In the genomic region with DNA sequence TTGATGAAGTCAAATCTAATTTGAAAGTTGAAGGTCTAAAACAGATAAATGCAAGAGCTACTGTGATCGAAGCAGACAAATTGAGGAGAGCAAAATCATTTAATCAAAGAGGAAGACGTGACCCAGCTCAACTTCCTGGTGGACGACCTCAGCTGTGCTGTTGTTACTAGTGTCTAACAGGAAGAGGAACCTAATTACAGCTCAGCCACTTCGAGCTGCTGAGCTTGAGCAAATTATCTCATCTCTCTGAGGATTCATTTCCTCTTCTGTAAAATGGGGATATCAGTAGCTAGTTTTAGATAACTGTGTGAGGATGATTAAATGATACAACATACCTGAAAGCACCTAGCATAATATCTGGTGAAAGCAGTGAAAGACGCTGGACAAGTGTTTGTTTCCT, we compare ENCODE assay signal across 9 cellular contexts. TPM values are rescaled to one million over a fixed set of nuclear protein-coding genes. Genes with fewer than 3 reads are reported as not detected.
DNase-seq lines count a peak whose midpoint lies in the region; ATAC-seq and TF ChIP-seq lines count a peak whose summit lies in the region.
"Had no signal": no experiment of that assay in that cellular context is flagged by ENCODE, and none has a peak within 500 bp of the region (broad histone marks: within the 10 kb centered on the region; RNA-seq: fewer than 3 reads in every experiment).

No MANE protein-coding gene starts in this region.

- ATAC-seq in GM19463 (IDR thresholded peaks at IDR 0.05; ENCODE audit: unreplicated experiment), result peak; percentile 66
- ATAC-seq: HCT116 had no signal

- intact Hi-C loops in breast epithelium (cut with DNase I; ENCODE audit: low total_unique reads), result no loop called here

- H3K4me3 ChIP-seq in breast epithelium, result no peak overlapping the region

- peak; percentile 0 for DNase-seq in GF-D8 (lab: John Stamatoyannopoulos, UW)
- peak; percentile 31 for DNase-seq in KG1 (lab: John Stamatoyannopoulos, UW)
- DNase-seq in dermis blood vessel endothelial cell, result peak; percentile 17
- DNase-seq in NCI-H187 (lab: John Stamatoyannopoulos, UW), result no peak
- no peak for DNase-seq in breast epithelium (ENCODE audit: low spot score in 2 of 2)
- no peak for DNase-seq in H4 (ENCODE audit: low spot score)
- DNase-seq in NCI-H345 (lab: John Stamatoyannopoulos, UW), result no peak

- H3K36me3 ChIP-seq in breast epithelium, result no peaks in the 10 kb centered on the region

- no peaks in the 10 kb centered on the region for H3K4me1 ChIP-seq in breast epithelium

- no peaks in the 10 kb centered on the region for H3K27me3 ChIP-seq in breast epithelium

- H3K27ac ChIP-seq in breast epithelium, result no peak overlapping the region

- TF ChIP-seq CTCF in breast epithelium (IDR thresholded peaks at IDR 0.05), result no peak

- no peaks in the 10 kb centered on the region for H3K9me3 ChIP-seq in breast epithelium

- no peak for TF ChIP-seq POLR2A in breast epithelium (IDR thresholded peaks at IDR 0.05)

RNA-seq across cellular contexts. Expression of gene OLFML1, which starts 48.6 kb away (rescaled TPM):
- total RNA-seq in dermis blood vessel endothelial cell (0.65 TPM in 1 of 2 replicates, not detected in the other), breast epithelium (10 to 100 TPM in 1 of 3 donors, 1 to 10 TPM in 2; 4.6 to 11.9 (median 4.6) TPM)
- 0.21 and 0.33 TPM in 2 replicates for total RNA-seq in H4 (2014; rRNA removed; shearing (Covaris generic))

Comparison
In these comparisons a context has a peak if more than half of its experiments do, and no peak if none do; other contexts are left out.
1. DNase-seq: peak in GF-D8 (single experiment), KG1 (single experiment) and dermis blood vessel endothelial cell (single experiment); none in NCI-H187 (0 of 2), breast epithelium (0 of 2), H4 (single experiment) and NCI-H345 (single experiment).